Comparison of ENCODE assay signal across 8 cellular contexts in the genomic region with DNA sequence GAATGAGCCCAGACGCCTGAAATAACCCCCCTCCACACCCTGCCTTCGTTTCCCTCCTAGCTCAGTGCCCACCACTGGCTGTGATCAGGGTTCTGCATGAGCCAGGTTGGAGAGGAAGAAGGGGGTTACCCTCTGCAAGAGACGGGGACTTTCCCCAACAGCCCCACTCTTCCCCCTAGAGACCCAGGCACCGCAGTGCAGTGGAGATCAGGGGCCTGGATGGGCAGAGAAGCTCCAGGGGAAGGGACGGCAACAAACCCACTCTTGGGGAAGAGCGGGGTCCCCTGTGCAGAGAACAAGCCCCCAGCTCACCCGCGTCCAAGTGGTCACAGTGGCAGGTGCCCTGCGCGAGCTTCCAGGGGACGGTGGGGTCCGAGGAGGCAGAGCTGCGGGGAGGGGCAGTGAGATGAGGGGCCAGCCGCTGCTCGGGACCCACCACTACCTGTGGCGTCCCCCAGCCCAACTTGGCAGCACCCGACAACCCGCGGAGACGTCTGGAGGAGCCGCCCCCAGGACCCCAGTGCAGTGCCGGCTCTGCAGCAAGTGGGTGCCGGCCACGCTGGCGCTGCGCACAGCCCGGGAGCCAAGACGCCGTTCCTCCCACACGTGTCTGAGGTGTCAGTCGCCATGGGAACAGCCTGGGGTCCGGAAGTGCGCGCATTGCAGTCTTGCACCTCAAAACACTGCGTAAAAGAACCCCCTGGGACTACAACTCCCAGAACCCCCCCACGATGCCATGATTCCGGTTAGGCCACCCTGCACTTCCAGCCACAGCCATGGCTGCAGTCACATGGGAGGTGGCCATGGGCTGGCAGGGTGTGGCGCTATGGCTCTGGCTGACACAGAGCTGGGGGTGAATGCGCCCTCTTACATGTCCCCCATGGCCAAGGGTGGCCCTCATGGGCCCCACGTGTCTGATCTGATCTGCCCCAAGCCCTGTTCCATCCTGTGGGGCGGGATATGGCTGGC. TPM values are rescaled to one million over a fixed set of nuclear protein-coding genes. Genes with fewer than 3 reads are reported as not detected.
DNase-seq lines count a peak whose midpoint lies in the region; ATAC-seq and TF ChIP-seq lines count a peak whose summit lies in the region.

No MANE protein-coding gene starts in this region.

- TF ChIP-seq CTCF in fibroblast of the aortic adventitia (IDR thresholded peaks at IDR 0.05; ENCODE audit: insufficient read depth, low read length), result no peak

- DNase-seq in AG08395 (ENCODE audit: low spot score), result peak; percentile 26
- peak; percentile 8 to 51 (median 36) for DNase-seq in activated CD8-positive, alpha-beta memory T cell treated with anti-CD3 and anti-CD28 coated beads for 48 hours (ENCODE audit: low read depth in 2 of 3, low spot score in 2 of 3)
- DNase-seq in fibroblast of the aortic adventitia (ENCODE audit: low read depth), result peak; percentile 1
- peak; percentile 36 to 59 for DNase-seq in stimulated activated CD8-positive, alpha-beta memory T cell treated with anti-CD3 and anti-CD28 coated beads, Interleukin-15, amount 100 ng/mL, for 4 hours (ENCODE audit: low read depth in 2 of 2)
- DNase-seq in NOMO-1 (lab: John Stamatoyannopoulos, UW; ENCODE audit: unreplicated experiment in 2 of 2), result no peak
- no peak for DNase-seq in EL

- ATAC-seq in HG02840 (IDR thresholded peaks at IDR 0.05; ENCODE audit: low FRiP score, unreplicated experiment) (peak; percentile 80), HG03442 (IDR thresholded peaks at IDR 0.05; ENCODE audit: unreplicated experiment) (no peak)

- no peak overlapping the region for H3K4me3 ChIP-seq in fibroblast of the aortic adventitia (ENCODE audit: low read depth, low read length)

RNA-seq across cellular contexts. Expression of a gene that starts 45.8 kb away (rescaled TPM):
- total RNA-seq in fibroblast of the aortic adventitia (ENCODE audit: low replicate concordance), result 37.6 and 51.2 TPM in 2 replicates

Comparison
In these comparisons a context has a peak if more than half of its experiments do, and no peak if none do; other contexts are left out.
1. DNase-seq: peak in AG08395 (single experiment), activated CD8-positive, alpha-beta memory T cell treated with anti-CD3 and anti-CD28 coated beads for 48 hours (3 of 3), fibroblast of the aortic adventitia (single experiment) and stimulated activated CD8-positive, alpha-beta memory T cell treated with anti-CD3 and anti-CD28 coated beads, Interleukin-15, amount 100 ng/mL, for 4 hours (2 of 2); none in NOMO-1 (0 of 2) and EL (single experiment).